Comparison of ENCODE assay signal across 13 cellular contexts in the genomic region with DNA sequence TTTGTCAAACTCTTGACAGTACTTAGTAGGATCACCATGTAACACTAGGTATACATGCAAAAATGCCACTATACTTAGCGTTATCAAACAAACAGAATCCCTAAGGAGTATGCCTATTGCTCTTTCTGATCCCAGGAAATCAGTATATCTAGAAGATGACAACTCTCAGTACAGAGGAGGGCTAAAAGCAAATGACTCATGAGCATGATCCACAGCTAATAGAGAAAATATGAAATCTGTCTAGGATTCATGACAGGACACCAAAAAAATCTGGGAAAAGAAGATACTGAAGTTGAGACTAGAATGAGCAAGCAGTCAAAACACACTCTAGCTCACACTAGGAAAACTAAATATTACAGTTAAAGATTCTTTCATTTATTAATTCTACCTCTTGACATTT.
DNase-seq lines count a peak whose midpoint lies in the region; ATAC-seq and TF ChIP-seq lines count a peak whose summit lies in the region.
"Had no signal": no experiment of that assay in that cellular context is flagged by ENCODE, and none has a peak within 500 bp of the region (broad histone marks: within the 10 kb centered on the region; RNA-seq: fewer than 3 reads in every experiment).

No MANE protein-coding gene starts in this region.

- H3K27me3 ChIP-seq in GM23338 (ENCODE audit: insufficient read depth), result no peaks in the 10 kb centered on the region

- H3K4me1 ChIP-seq in GM23338 (ENCODE audit: insufficient read depth), result no peaks in the 10 kb centered on the region

- H3K36me3 Mint-ChIP-seq in activated naive CD8-positive, alpha-beta T cell treated with anti-CD3 and anti-CD28 coated beads, Interleukin-2, amount 50 U/mL, for 24 hours (ENCODE audit: low read depth), result peaks cover 50% of the 10 kb centered on the region
- H3K36me3 Mint-ChIP-seq in immature natural killer cell (peaks cover 12 to 33% (median 26%) of the 10 kb centered on the region in 3 donors), GM23338 (ENCODE audit: low read depth) (no peaks in the 10 kb centered on the region)

- no peaks in the 10 kb centered on the region for H3K27me3 Mint-ChIP-seq in activated naive CD8-positive, alpha-beta T cell treated with anti-CD3 and anti-CD28 coated beads, Interleukin-2, amount 50 U/mL, for 24 hours
- H3K27me3 Mint-ChIP-seq in immature natural killer cell (ENCODE audit: low read depth in 3 of 3) (no peaks in the 10 kb centered on the region), GM23338 (ENCODE audit: insufficient read depth, low read depth, poor library complexity) (no peaks in the 10 kb centered on the region)

- H3K27ac ChIP-seq in GM23338 (ENCODE audit: low read depth), result no peak overlapping the region

- H3K27ac Mint-ChIP-seq in activated naive CD8-positive, alpha-beta T cell treated with anti-CD3 and anti-CD28 coated beads, Interleukin-2, amount 50 U/mL, for 24 hours, result peak overlapping the region; percentile 11
- peak overlapping the region; percentile 9 to 84 (median 54) for H3K27ac Mint-ChIP-seq in immature natural killer cell
- H3K27ac Mint-ChIP-seq in GM23338, result no peak overlapping the region

- no peaks in the 10 kb centered on the region for H3K36me3 ChIP-seq in GM23338 (ENCODE audit: insufficient read depth)

- no peak overlapping the region for H3K4me2 ChIP-seq in GM23338

- TF ChIP-seq CTCF in GM23338 (conservative IDR thresholded peaks at IDR 0.05; ENCODE audit: low read depth in 2 of 2), result no peak

- H2AFZ ChIP-seq in GM23338, result no peak overlapping the region

- H3K4me3 Mint-ChIP-seq in activated naive CD8-positive, alpha-beta T cell treated with anti-CD3 and anti-CD28 coated beads, Interleukin-2, amount 50 U/mL, for 24 hours, result peak overlapping the region; percentile 1
- H3K4me3 Mint-ChIP-seq in immature natural killer cell (peak overlapping the region; percentile 46 to 77 (median 72)), GM23338 (no peak overlapping the region)

- no peaks in the 10 kb centered on the region for H4K20me1 ChIP-seq in GM23338 (replicated peaks; ENCODE audit: insufficient read depth)

- DNase-seq in AG20443 (ENCODE audit: low spot score) (peak; percentile 45), HS-5 (ENCODE audit: low read depth) (peak; percentile 68), immature natural killer cell (no peak), H4 (ENCODE audit: low spot score) (no peak), GM23338 (ENCODE audit: low spot score) (no peak)
- no peak for DNase-seq in activated naive CD8-positive, alpha-beta T cell treated with anti-CD3 and anti-CD28 coated beads, Interleukin-2, amount 50 U/mL, for 24 hours
- DNase-seq: Calu3; cerebellar nuclear complex; left cardiac atrium; stimulated activated CD4-positive, alpha-beta T cell treated with anti-CD3 and anti-CD28 coated beads, Interleukin-15, amount 100 ng/mL, for 24 hours had no signal

- H3K4me1 Mint-ChIP-seq in activated naive CD8-positive, alpha-beta T cell treated with anti-CD3 and anti-CD28 coated beads, Interleukin-2, amount 50 U/mL, for 24 hours, result peaks cover 79% of the 10 kb centered on the region
- H3K4me1 Mint-ChIP-seq in immature natural killer cell (peaks cover 67 to 96% of the 10 kb centered on the region in 2 donors), GM23338 (no peaks in the 10 kb centered on the region)

- no peaks in the 10 kb centered on the region; the same call in 1 of the 2 replicates for H3K79me2 ChIP-seq in GM23338 (replicated peaks; ENCODE audit: insufficient read depth)

- no peaks in the 10 kb centered on the region for H3K9me3 Mint-ChIP-seq in activated naive CD8-positive, alpha-beta T cell treated with anti-CD3 and anti-CD28 coated beads, Interleukin-2, amount 50 U/mL, for 24 hours
- H3K9me3 Mint-ChIP-seq in immature natural killer cell (no peaks in the 10 kb centered on the region), GM23338 (no peaks in the 10 kb centered on the region)

- H3K9me2 ChIP-seq in GM23338 (ENCODE audit: insufficient read depth), result no peaks in the 10 kb centered on the region

- no peak for ATAC-seq in activated naive CD8-positive, alpha-beta T cell treated with anti-CD3 and anti-CD28 coated beads, Interleukin-2, amount 50 U/mL, for 24 hours
- ATAC-seq in GM19324 (IDR thresholded peaks at IDR 0.05; ENCODE audit: low FRiP score, unreplicated experiment), result no peak
- ATAC-seq in GM23338, result no peak
- ATAC-seq in GM18870 (IDR thresholded peaks at IDR 0.05; ENCODE audit: unreplicated experiment), result no peak
- ATAC-seq: K562 had no signal

- no peaks in the 10 kb centered on the region for H3F3A ChIP-seq in GM23338 (replicated peaks; ENCODE audit: low read depth)

- H3K4me3 ChIP-seq in GM23338, result no peak overlapping the region
- H3K4me3 ChIP-seq: K562 had no signal

TF ChIP-seq in GM23338, 12 proteins besides CTCF, POLR2A, EP300 and RAD21 (continues in another document):
- TF ChIP-seq, protein P1, sequence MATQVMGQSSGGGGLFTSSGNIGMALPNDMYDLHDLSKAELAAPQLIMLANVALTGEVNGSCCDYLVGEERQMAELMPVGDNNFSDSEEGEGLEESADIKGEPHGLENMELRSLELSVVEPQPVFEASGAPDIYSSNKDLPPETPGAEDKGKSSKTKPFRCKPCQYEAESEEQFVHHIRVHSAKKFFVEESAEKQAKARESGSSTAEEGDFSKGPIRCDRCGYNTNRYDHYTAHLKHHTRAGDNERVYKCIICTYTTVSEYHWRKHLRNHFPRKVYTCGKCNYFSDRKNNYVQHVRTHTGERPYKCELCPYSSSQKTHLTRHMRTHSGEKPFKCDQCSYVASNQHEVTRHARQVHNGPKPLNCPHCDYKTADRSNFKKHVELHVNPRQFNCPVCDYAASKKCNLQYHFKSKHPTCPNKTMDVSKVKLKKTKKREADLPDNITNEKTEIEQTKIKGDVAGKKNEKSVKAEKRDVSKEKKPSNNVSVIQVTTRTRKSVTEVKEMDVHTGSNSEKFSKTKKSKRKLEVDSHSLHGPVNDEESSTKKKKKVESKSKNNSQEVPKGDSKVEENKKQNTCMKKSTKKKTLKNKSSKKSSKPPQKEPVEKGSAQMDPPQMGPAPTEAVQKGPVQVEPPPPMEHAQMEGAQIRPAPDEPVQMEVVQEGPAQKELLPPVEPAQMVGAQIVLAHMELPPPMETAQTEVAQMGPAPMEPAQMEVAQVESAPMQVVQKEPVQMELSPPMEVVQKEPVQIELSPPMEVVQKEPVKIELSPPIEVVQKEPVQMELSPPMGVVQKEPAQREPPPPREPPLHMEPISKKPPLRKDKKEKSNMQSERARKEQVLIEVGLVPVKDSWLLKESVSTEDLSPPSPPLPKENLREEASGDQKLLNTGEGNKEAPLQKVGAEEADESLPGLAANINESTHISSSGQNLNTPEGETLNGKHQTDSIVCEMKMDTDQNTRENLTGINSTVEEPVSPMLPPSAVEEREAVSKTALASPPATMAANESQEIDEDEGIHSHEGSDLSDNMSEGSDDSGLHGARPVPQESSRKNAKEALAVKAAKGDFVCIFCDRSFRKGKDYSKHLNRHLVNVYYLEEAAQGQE (IDR thresholded peaks at IDR 0.05; ENCODE audit: unreplicated experiment), result no peak
- TF ChIP-seq POLR2AphosphoS5 (IDR thresholded peaks at IDR 0.05; ENCODE audit: low read depth) (no peak), ZNF331 (CRISPR knock-in tag; IDR thresholded peaks at IDR 0.05; ENCODE audit: low read depth) (no peak), EZH2phosphoT487 (IDR thresholded peaks at IDR 0.05; ENCODE audit: unreplicated experiment) (no peak), ZNF114 (CRISPR knock-in tag; IDR thresholded peaks at IDR 0.05) (no peak)
- TF ChIP-seq, protein P2, sequence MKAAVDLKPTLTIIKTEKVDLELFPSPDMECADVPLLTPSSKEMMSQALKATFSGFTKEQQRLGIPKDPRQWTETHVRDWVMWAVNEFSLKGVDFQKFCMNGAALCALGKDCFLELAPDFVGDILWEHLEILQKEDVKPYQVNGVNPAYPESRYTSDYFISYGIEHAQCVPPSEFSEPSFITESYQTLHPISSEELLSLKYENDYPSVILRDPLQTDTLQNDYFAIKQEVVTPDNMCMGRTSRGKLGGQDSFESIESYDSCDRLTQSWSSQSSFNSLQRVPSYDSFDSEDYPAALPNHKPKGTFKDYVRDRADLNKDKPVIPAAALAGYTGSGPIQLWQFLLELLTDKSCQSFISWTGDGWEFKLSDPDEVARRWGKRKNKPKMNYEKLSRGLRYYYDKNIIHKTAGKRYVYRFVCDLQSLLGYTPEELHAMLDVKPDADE (IDR thresholded peaks at IDR 0.05), result no peak

Comparison
In these comparisons a context has a peak if more than half of its experiments do, and no peak if none do; other contexts are left out.
1. DNase-seq: peak in AG20443 (single experiment) and HS-5 (single experiment); none in activated naive CD8-positive, alpha-beta T cell treated with anti-CD3 and anti-CD28 coated beads, Interleukin-2, amount 50 U/mL, for 24 hours (single experiment), immature natural killer cell (0 of 3), H4 (single experiment) and GM23338 (single experiment).